ENCODE assay signal across 21 cellular contexts in the genomic region with DNA sequence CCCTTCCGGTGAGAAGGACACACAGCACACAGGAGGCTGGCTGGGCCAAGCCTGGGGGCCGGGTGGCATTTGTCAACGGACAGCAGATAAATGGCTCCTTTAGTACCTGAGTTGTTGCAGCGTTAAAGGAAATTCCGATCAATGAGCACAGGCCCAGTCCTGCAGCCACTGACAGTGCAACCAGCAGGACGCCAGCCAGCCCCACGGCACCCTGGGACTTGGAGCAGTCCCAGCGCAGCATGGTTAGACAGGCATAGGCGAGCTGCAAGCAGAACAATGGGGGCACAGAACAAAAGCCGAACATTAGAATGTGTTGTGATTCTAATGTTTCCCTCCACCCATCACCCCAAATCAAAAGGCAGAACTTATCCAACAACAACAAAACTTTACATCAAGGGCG. TPM values are rescaled to one million over a fixed set of nuclear protein-coding genes. Genes with fewer than 3 reads are reported as not detected.
A peak's percentile ranks its signal among the peaks of the same experiment; 100 is the strongest.
DNase-seq lines count a peak whose midpoint lies in the region; ATAC-seq lines count a peak whose summit lies in the region.
"Had no signal": no experiment of that assay in that cellular context is flagged by ENCODE, and none has a peak within 500 bp of the region (broad histone marks: within the 10 kb centered on the region; RNA-seq: fewer than 3 reads in every experiment).

No MANE protein-coding gene starts in this region.

- no peaks in the 10 kb centered on the region for H3K9me3 Mint-ChIP-seq in naive thymus-derived CD8-positive, alpha-beta T cell
- H3K9me3 Mint-ChIP-seq: CD14-positive monocyte had no signal

- peaks cover 18 to 95% (median 65%) of the 10 kb centered on the region in 3 donors for H3K36me3 Mint-ChIP-seq in naive thymus-derived CD8-positive, alpha-beta T cell
- H3K36me3 Mint-ChIP-seq: CD14-positive monocyte had no signal

- no peak overlapping the region for H3K4me3 Mint-ChIP-seq in naive thymus-derived CD8-positive, alpha-beta T cell
- H3K4me3 Mint-ChIP-seq: T-helper 17 cell had no signal

- ATAC-seq in HG02884 (IDR thresholded peaks at IDR 0.05; ENCODE audit: unreplicated experiment) (no peak), GM19328 (IDR thresholded peaks at IDR 0.05; ENCODE audit: unreplicated experiment) (no peak)
- no peak for ATAC-seq in naive thymus-derived CD8-positive, alpha-beta T cell
- ATAC-seq: GM12878, T-helper 17 cell had no signal

- peaks cover 0 to 11% (median 0%) of the 10 kb centered on the region in 5 donors for H3K27me3 Mint-ChIP-seq in naive thymus-derived CD8-positive, alpha-beta T cell

- DNase-seq in C1 segment of cervical spinal cord (lab: John Stamatoyannopoulos, UW) (peak in 12 of 14 donors; percentile 46 to 86 (median 74)), globus pallidus (ENCODE audit: low spot score) (peak; percentile 93), nucleus accumbens (lab: John Stamatoyannopoulos, UW) (peak in 55 of 56 donors; percentile 16 to 91 (median 79)), GM03348 (ENCODE audit: low spot score) (no peak)
- DNase-seq in naive thymus-derived CD8-positive, alpha-beta T cell = no peak
- DNase-seq: activated CD4-positive, alpha-beta T cell treated with anti-CD3 and anti-CD28 coated beads, Interleukin-2, amount 50 U/mL, for 48 hours; activated naive CD4-positive, alpha-beta T cell treated with Interleukin-2 at 50 U/mL for 16 hours; activated T-cell treated with anti-CD3 and anti-CD28 coated beads for 4 hours; GF-D8; IMR-90; small intestine; stimulated activated CD4-positive, alpha-beta T cell treated with anti-CD3 and anti-CD28 coated beads, Interleukin-4, amount 100 ng/mL, for 1 hour; T-helper 17 cell; WERI-Rb-1 had no signal

- peaks cover 9 to 19% (median 11%) of the 10 kb centered on the region in 4 donors for H3K4me1 Mint-ChIP-seq in naive thymus-derived CD8-positive, alpha-beta T cell
- H3K4me1 Mint-ChIP-seq: CD14-positive monocyte had no signal

- H3K27ac Mint-ChIP-seq in naive thymus-derived CD8-positive, alpha-beta T cell = no peak overlapping the region
- H3K27ac Mint-ChIP-seq: CD14-positive monocyte, T-helper 17 cell had no signal

- peak overlapping the region; percentile 85 for H3K27ac ChIP-seq in angular gyrus (ENCODE audit: low read depth, low read length)
- H3K27ac ChIP-seq: esophagus muscularis mucosa, SJSA1, WERI-Rb-1 had no signal

- POLR2A ChIA-PET in naive thymus-derived CD8-positive, alpha-beta T cell (lab: Charles Lee) = no interaction called here

RNA-seq across cellular contexts. Expression of a gene that starts 39.3 kb away (rescaled TPM):
- 10 to 100 TPM; 47.7 to 49.6 TPM for total RNA-seq in naive thymus-derived CD8-positive, alpha-beta T cell
- 10 to 100 TPM; 10.5 to 18.1 (median 17.3) TPM for polyA plus RNA-seq in naive thymus-derived CD8-positive, alpha-beta T cell
- polyA plus RNA-seq: CD14-positive monocyte had no signal

Comparison
In these comparisons a context has a peak if more than half of its experiments do, and no peak if none do; other contexts are left out.
1. DNase-seq: peak in C1 segment of cervical spinal cord (12 of 14), globus pallidus (single experiment) and nucleus accumbens (55 of 56); none in naive thymus-derived CD8-positive, alpha-beta T cell (0 of 10) and GM03348 (single experiment).